In genomic region chr11:128630367-128631230, GRCh38 we compare ENCODE assay signal across 8 cellular contexts. TPM values are rescaled to one million over a fixed set of nuclear protein-coding genes. Genes with fewer than 3 reads are reported as not detected.
DNase-seq lines count a peak whose midpoint lies in the region; ATAC-seq and TF ChIP-seq lines count a peak whose summit lies in the region.

No MANE protein-coding gene starts in this region.

- H3K9me3 ChIP-seq in thymus (ENCODE audit: control insufficient read depth), result no peaks in the 10 kb centered on the region

- CTCF ChIA-PET in RWPE1 (lab: Yijun Ruan, JAX), result interaction anchor here (0.6 to 4.4 kb wide), 14 partner anchors 9 to 599 kb away, joined by 3 to 28 read pairs (median 4); no protein-coding TSS in a partner anchor

- POLR2A ChIA-PET in RWPE1 (lab: Yijun Ruan, JAX; ENCODE audit: low non-redundant PET), result no interaction called here

- H3K27ac ChIP-seq in RWPE1 (no peak overlapping the region), foreskin keratinocyte (no peak overlapping the region), thymus (ENCODE audit: low read depth) (peak overlapping the region; percentile 64)

- 32% methylated on average over 12 of the region's 12 CpGs for WGBS in thymus

- no peak overlapping the region for H3K4me3 Mint-ChIP-seq in osteocyte (ENCODE audit: unreplicated experiment)

- H3K27ac Mint-ChIP-seq in osteocyte (ENCODE audit: unreplicated experiment), result peak overlapping the region; percentile 20

- no peaks in the 10 kb centered on the region for H3K36me3 ChIP-seq in thymus (ENCODE audit: control insufficient read depth, insufficient read depth)

- DNase-seq in DMS153 (lab: John Stamatoyannopoulos, UW), result peak; percentile 57
- peak; percentile 87 for DNase-seq in Jurkat, Clone E6-1 (ENCODE audit: low read depth, low spot score)
- peak; percentile 81 for DNase-seq in RWPE1 (ENCODE audit: low spot score)
- peak; percentile 85 for DNase-seq in activated T-helper 9 cell treated with anti-CD3 and anti-CD28 coated beads, Interleukin-2, amount 50 U/mL, for 16 hours (ENCODE audit: low read depth)
- DNase-seq in foreskin keratinocyte, result peak; percentile 23 to 55
- peak; percentile 94 for DNase-seq in osteocyte (ENCODE audit: extremely low spot score, unreplicated experiment)

- no peaks in the 10 kb centered on the region for H3K9me3 Mint-ChIP-seq in osteocyte (ENCODE audit: unreplicated experiment)

- no peaks in the 10 kb centered on the region for H3K27me3 Mint-ChIP-seq in osteocyte (ENCODE audit: unreplicated experiment)

- H3K27me3 ChIP-seq in foreskin keratinocyte (no peaks in the 10 kb centered on the region), thymus (ENCODE audit: control insufficient read depth, insufficient read depth) (no peaks in the 10 kb centered on the region)

- no peak overlapping the region for H3K4me3 ChIP-seq in Jurkat, Clone E6-1 (ENCODE audit: low read length)
- no peak overlapping the region for H3K4me3 ChIP-seq in thymus (ENCODE audit: low read length)

- ATAC-seq in GM21528 (IDR thresholded peaks at IDR 0.05; ENCODE audit: low FRiP score, unreplicated experiment) (peak; percentile 67), foreskin keratinocyte (peak; percentile 83)

- no peaks in the 10 kb centered on the region for H3K36me3 Mint-ChIP-seq in osteocyte (ENCODE audit: unreplicated experiment)

- H3K4me1 Mint-ChIP-seq in osteocyte (ENCODE audit: unreplicated experiment), result peaks cover 27% of the 10 kb centered on the region

- peak; percentile 84 for TF ChIP-seq CTCF in RWPE1 (conservative IDR thresholded peaks at IDR 0.05; ENCODE audit: low read depth)
- peak; percentile 95 for TF ChIP-seq CTCF in foreskin keratinocyte (conservative IDR thresholded peaks at IDR 0.05)
- peak; percentile 85 for TF ChIP-seq CTCF in osteocyte (IDR thresholded peaks at IDR 0.05)

- no peaks in the 10 kb centered on the region for H3K4me1 ChIP-seq in foreskin keratinocyte
- peaks cover 58% of the 10 kb centered on the region for H3K4me1 ChIP-seq in thymus (ENCODE audit: control insufficient read depth, insufficient read depth, low read length)

RNA-seq across cellular contexts. Expression of gene ETS1, which starts 43.2 kb away (rescaled TPM):
- 114 TPM for polyA plus RNA-seq in Jurkat, Clone E6-1 (2012; ENCODE audit: insufficient read depth, insufficient read length)
- total RNA-seq in foreskin keratinocyte, result 125 and 134 TPM in 2 replicates
- 29.0 and 33.9 TPM in 2 replicates for polyA plus RNA-seq in foreskin keratinocyte
- 75.6 and 77.9 TPM in 2 replicates for total RNA-seq in osteocyte
- 223 TPM for polyA plus RNA-seq in thymus

Comparison
In these comparisons a context has a peak if more than half of its experiments do, and no peak if none do; other contexts are left out.
1. DNase-seq: peak in every context shown above with its lines; median percentile 94 in osteocyte; 87 in Jurkat, Clone E6-1; 85 in activated T-helper 9 cell treated with anti-CD3 and anti-CD28 coated beads, Interleukin-2, amount 50 U/mL, for 16 hours; 81 in RWPE1; 57 in DMS153; 39 in foreskin keratinocyte.